Comparison of ENCODE assay signal across 8 cellular contexts in the genomic region with DNA sequence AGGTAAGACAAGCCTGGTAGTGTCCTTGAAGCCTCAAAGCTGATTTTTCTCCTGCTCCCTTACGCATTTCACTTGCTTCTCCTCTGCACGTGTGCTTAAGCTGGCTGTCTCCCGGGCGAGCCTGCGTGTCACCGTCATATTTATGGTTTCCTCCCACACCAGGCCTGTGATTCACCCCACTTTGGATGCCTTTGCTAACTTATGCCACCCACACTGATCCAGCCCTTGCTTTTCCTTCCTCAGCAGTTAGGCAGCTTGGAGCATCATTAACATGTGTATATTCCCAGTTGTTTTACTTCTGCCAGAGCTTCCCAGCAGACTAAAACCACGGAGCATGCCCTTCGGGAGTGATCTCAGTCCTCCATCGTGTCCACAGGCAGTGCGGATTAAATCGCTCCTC. TPM values are rescaled to one million over a fixed set of nuclear protein-coding genes. Genes with fewer than 3 reads are reported as not detected.
A peak's percentile ranks its signal among the peaks of the same experiment; 100 is the strongest.
DNase-seq lines count a peak whose midpoint lies in the region; ATAC-seq, FAIRE-seq and TF ChIP-seq lines count a peak whose summit lies in the region.

No MANE protein-coding gene starts in this region.

- ATAC-seq in heart right ventricle: peak in 3 of 8 donors; percentile 8 to 57 (median 10)
- ATAC-seq in Right ventricle myocardium superior (ENCODE audit: poor library complexity): no peak
- ATAC-seq in HG03354 (IDR thresholded peaks at IDR 0.05; ENCODE audit: poor library complexity, severe bottlenecking, unreplicated experiment): no peak

- 51 to 69% methylated on average over 11 of the region's 11 CpGs for WGBS in heart right ventricle, 2 donors

- TF ChIP-seq CTCF in heart right ventricle (IDR thresholded peaks at IDR 0.05) (no peak), progenitor cell of endocrine pancreas (IDR thresholded peaks at IDR 0.05; ENCODE audit: unreplicated experiment) (no peak)

- peaks cover 3 to 57% (median 21%) of the 10 kb centered on the region in 9 donors for H3K4me1 ChIP-seq in heart right ventricle

- H3K27me3 Mint-ChIP-seq in progenitor cell of endocrine pancreas: peaks cover 5% of the 10 kb centered on the region

- H3K36me3 ChIP-seq in heart right ventricle: peaks cover 0 to 6% (median 0%) of the 10 kb centered on the region in 9 donors

- peak in 1 of 2 donors; percentile 32 for DNase-seq in heart right ventricle
- DNase-seq in Right ventricle myocardium superior: no peak
- peak; percentile 73 to 78 for DNase-seq in activated T-cell treated with anti-CD3 and anti-CD28 coated beads, Interleukin-2, amount 50 U/mL, for 48 hours
- peak; percentile 97 for DNase-seq in fibroblast of peridontal ligament (ENCODE audit: extremely low read depth)
- DNase-seq in progenitor cell of endocrine pancreas (ENCODE audit: low spot score, unreplicated experiment): no peak
- DNase-seq in urothelium cell line (ENCODE audit: low spot score): peak; percentile 75
- DNase-seq in NCI-H2171 (lab: John Stamatoyannopoulos, UW): no peak

- H3K4me1 Mint-ChIP-seq in progenitor cell of endocrine pancreas (ENCODE audit: low read depth): peaks cover 30% of the 10 kb centered on the region

- peaks cover 4% of the 10 kb centered on the region for H3K9me3 Mint-ChIP-seq in progenitor cell of endocrine pancreas (ENCODE audit: low read depth)

- H3K27me3 ChIP-seq in heart right ventricle: no peaks in the 10 kb centered on the region

- H3K4me3 Mint-ChIP-seq in progenitor cell of endocrine pancreas (ENCODE audit: low read depth): peak overlapping the region; percentile 82

- intact Hi-C loops in heart right ventricle (cut with DNase I) (loop anchor here (2.0 to 5.0 kb wide), 7 partner anchors 54 to 192 kb away; no protein-coding TSS in a partner anchor), Right ventricle myocardium superior (cut with DNase I) (loop anchor here (5.0 kb wide), 1 partner anchor 196 kb away; no protein-coding TSS in a partner anchor)

- peak overlapping the region in 5 of 10 donors; percentile 37 to 83 (median 67) for H3K27ac ChIP-seq in heart right ventricle

- H3K4me3 ChIP-seq in heart right ventricle: peak overlapping the region in 8 of 10 donors; percentile 57 to 77 (median 66)

- peaks cover 0 to 6% (median 0%) of the 10 kb centered on the region in 11 donors for H3K9me3 ChIP-seq in heart right ventricle

- peaks cover 13% of the 10 kb centered on the region for H3K36me3 Mint-ChIP-seq in progenitor cell of endocrine pancreas (ENCODE audit: insufficient read depth)

- no peak for FAIRE-seq in urothelium cell line (lab: Jason Lieb, UNC)

- no peak overlapping the region for H3K27ac Mint-ChIP-seq in progenitor cell of endocrine pancreas

RNA-seq across cellular contexts. Expression of gene ST3GAL5, which starts 2.2 kb away (rescaled TPM):
- total RNA-seq in heart right ventricle: 10 to 100 TPM in 1 of 10 donors, 1 to 10 TPM in 9; 2.0 to 11.8 (median 3.8) TPM
- polyA plus RNA-seq in heart right ventricle: 10 to 100 TPM in 1 of 2 donors, 1 to 10 TPM in 1; 3.3 to 11.1 TPM
- 5.0 TPM for total RNA-seq in Right ventricle myocardium superior
- total RNA-seq in progenitor cell of endocrine pancreas: 27.3 and 32.5 TPM in 2 replicates

Comparison
In these comparisons a context has a peak if more than half of its experiments do, and no peak if none do; other contexts are left out.
1. DNase-seq: peak in activated T-cell treated with anti-CD3 and anti-CD28 coated beads, Interleukin-2, amount 50 U/mL, for 48 hours (2 of 2), fibroblast of peridontal ligament (single experiment) and urothelium cell line (single experiment); none in Right ventricle myocardium superior (single experiment), progenitor cell of endocrine pancreas (single experiment) and NCI-H2171 (single experiment).